In the genomic region with DNA sequence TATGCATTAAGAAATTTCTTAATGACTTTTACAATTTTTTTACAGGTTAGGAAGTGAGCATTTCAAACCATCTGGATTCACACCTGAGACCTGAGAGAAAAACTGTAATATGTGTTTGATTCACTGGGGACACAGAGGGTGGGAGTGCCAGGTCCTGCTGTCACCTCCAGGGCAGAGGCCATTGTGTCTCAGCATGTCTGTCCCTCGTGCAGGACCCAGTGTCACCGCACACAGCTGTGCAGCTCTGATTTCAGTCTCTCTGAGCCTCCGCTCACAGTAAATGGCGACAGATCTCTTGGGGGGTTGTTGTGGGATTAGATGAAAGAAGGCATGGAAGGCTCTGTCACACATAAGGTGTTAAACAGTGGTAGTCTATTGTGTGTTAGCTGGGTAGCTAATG, we compare ENCODE assay signal across 23 cellular contexts. TPM values are rescaled to one million over a fixed set of nuclear protein-coding genes. Genes with fewer than 3 reads are reported as not detected.
"Had no signal": no experiment of that assay in that cellular context is flagged by ENCODE, and none has a peak within 500 bp of the region (broad histone marks: within the 10 kb centered on the region; RNA-seq: fewer than 3 reads in every experiment).

No MANE protein-coding gene starts in this region.

- H3K9me3 ChIP-seq: body of pancreas, right atrium auricular region, tibial nerve, uterus had no signal

- FAIRE-seq: TTC549 had no signal

- H3K36me3 Mint-ChIP-seq: activated CD4-positive, alpha-beta memory T cell treated with anti-CD3 and anti-CD28 coated beads for 36 hours; naive thymus-derived CD8-positive, alpha-beta T cell had no signal

- DNase-seq: activated B cell treated with CpG ODN at 0.5 μM for 24 hours; activated CD4-positive, alpha-beta memory T cell treated with anti-CD3 and anti-CD28 coated beads for 36 hours; activated CD4-positive, alpha-beta T cell treated with anti-CD3 and anti-CD28 coated beads for 4 hours; activated naive CD4-positive, alpha-beta T cell treated with anti-CD3 and anti-CD28 coated beads for 36 hours; activated T-cell treated with anti-CD3 and anti-CD28 coated beads, Interleukin-2, amount 50 U/mL, for 1 hour; body of pancreas; caudate nucleus; foreskin melanocyte; immature natural killer cell; mesenchymal stem cell; naive thymus-derived CD8-positive, alpha-beta T cell; occipital lobe; SW 1271; uterus had no signal

- H3K4me3 ChIP-seq: body of pancreas, dorsolateral prefrontal cortex, right atrium auricular region, tibial nerve, uterus had no signal

- H3K36me3 ChIP-seq: right atrium auricular region, tibial nerve, uterus had no signal

- H3K27ac Mint-ChIP-seq: activated B cell treated with CpG ODN at 0.5 μM for 24 hours; activated CD4-positive, alpha-beta memory T cell treated with anti-CD3 and anti-CD28 coated beads for 36 hours; activated naive CD4-positive, alpha-beta T cell treated with anti-CD3 and anti-CD28 coated beads for 36 hours; activated T-helper 2 cell treated with anti-CD3 and anti-CD28 coated beads, Interferon-gamma antibody, Interleukin-2, Interleukin-4, amounts not matched to agents 10 μg/mL and 5 μg/mL and 100 μg/mL, durations not matched to agents 14 hours and 24 hours and 36 hours; immature natural killer cell; naive thymus-derived CD8-positive, alpha-beta T cell; stimulated activated naive CD8-positive, alpha-beta T cell treated with anti-CD3 and anti-CD28 coated beads, Interleukin-15, Interleukin-2, amounts not matched to agents 100 ng/mL and 50 ng/mL, for 24 hours had no signal

- H3K4me3 Mint-ChIP-seq: activated B cell treated with CpG ODN at 0.5 μM for 24 hours; activated CD4-positive, alpha-beta memory T cell treated with anti-CD3 and anti-CD28 coated beads for 36 hours; activated naive CD4-positive, alpha-beta T cell treated with anti-CD3 and anti-CD28 coated beads for 36 hours; immature natural killer cell; naive thymus-derived CD8-positive, alpha-beta T cell; stimulated activated naive CD8-positive, alpha-beta T cell treated with anti-CD3 and anti-CD28 coated beads, Interleukin-15, Interleukin-2, amounts not matched to agents 100 ng/mL and 50 ng/mL, for 24 hours had no signal

- H3K9me3 Mint-ChIP-seq: activated B cell treated with CpG ODN at 0.5 μM for 24 hours; activated CD4-positive, alpha-beta memory T cell treated with anti-CD3 and anti-CD28 coated beads for 36 hours; activated naive CD4-positive, alpha-beta T cell treated with anti-CD3 and anti-CD28 coated beads for 36 hours; activated T-helper 2 cell treated with anti-CD3 and anti-CD28 coated beads, Interferon-gamma antibody, Interleukin-2, Interleukin-4, amounts not matched to agents 10 μg/mL and 5 μg/mL and 100 μg/mL, durations not matched to agents 14 hours and 24 hours and 36 hours; naive thymus-derived CD8-positive, alpha-beta T cell had no signal

- ATAC-seq: body of pancreas; naive thymus-derived CD8-positive, alpha-beta T cell had no signal

- H3K4me1 ChIP-seq: uterus had no signal

- H3K27ac ChIP-seq: body of pancreas, dorsolateral prefrontal cortex, right atrium auricular region, tibial nerve, uterus had no signal

- H3K27me3 ChIP-seq: body of pancreas, right atrium auricular region, tibial nerve, uterus had no signal

RNA-seq across cellular contexts. Expression of gene CLDN24, which starts 23.0 kb away (rescaled TPM):
- total RNA-seq: activated B cell treated with CpG ODN at 0.5 μM for 24 hours; activated CD4-positive, alpha-beta memory T cell treated with anti-CD3 and anti-CD28 coated beads for 36 hours; activated naive CD4-positive, alpha-beta T cell treated with anti-CD3 and anti-CD28 coated beads for 36 hours; activated T-helper 2 cell treated with anti-CD3 and anti-CD28 coated beads, Interferon-gamma antibody, Interleukin-2, Interleukin-4, amounts not matched to agents 10 μg/mL and 5 μg/mL and 100 μg/mL, durations not matched to agents 14 hours and 24 hours and 36 hours; body of pancreas; epithelial cell of proximal tubule; lower leg skin; naive thymus-derived CD8-positive, alpha-beta T cell; occipital lobe; right atrium auricular region; T-helper 2 cell treated with Interferon-gamma antibody and Interleukin-4, amounts not matched to agents 100 ng/mL and 5 ng/mL, for 36 hours; tibial nerve; uterus had no signal

RNA-seq across cellular contexts. Expression of gene CLDN22, which starts 25.2 kb away (rescaled TPM):
- total RNA-seq: activated B cell treated with CpG ODN at 0.5 μM for 24 hours; activated CD4-positive, alpha-beta memory T cell treated with anti-CD3 and anti-CD28 coated beads for 36 hours; activated naive CD4-positive, alpha-beta T cell treated with anti-CD3 and anti-CD28 coated beads for 36 hours; activated T-helper 2 cell treated with anti-CD3 and anti-CD28 coated beads, Interferon-gamma antibody, Interleukin-2, Interleukin-4, amounts not matched to agents 10 μg/mL and 5 μg/mL and 100 μg/mL, durations not matched to agents 14 hours and 24 hours and 36 hours; body of pancreas; dorsolateral prefrontal cortex; epithelial cell of proximal tubule; lower leg skin; naive thymus-derived CD8-positive, alpha-beta T cell; occipital lobe; right atrium auricular region; T-helper 2 cell treated with Interferon-gamma antibody and Interleukin-4, amounts not matched to agents 100 ng/mL and 5 ng/mL, for 36 hours; tibial nerve had no signal
